1 cellular context compared by ENCODE assay signal in genomic region chr12:1801285-1801975, GRCh38.
TF ChIP-seq lines count a peak whose summit lies in the region.

No MANE protein-coding gene starts in this region.

TF ChIP-seq in K562, 482 proteins besides CTCF, POLR2A, EP300 and RAD21:
- TF ChIP-seq EGR1 (conservative IDR thresholded peaks at IDR 0.05), result 0 out of 2 replicates have a peak, but pooled peaks have one; percentile 5
- TF ChIP-seq ZFP30 (CRISPR knock-in tag; IDR thresholded peaks at IDR 0.05; ENCODE audit: borderline replicate concordance), result no peak
